11 cellular contexts compared by ENCODE assay signal in the genomic region with DNA sequence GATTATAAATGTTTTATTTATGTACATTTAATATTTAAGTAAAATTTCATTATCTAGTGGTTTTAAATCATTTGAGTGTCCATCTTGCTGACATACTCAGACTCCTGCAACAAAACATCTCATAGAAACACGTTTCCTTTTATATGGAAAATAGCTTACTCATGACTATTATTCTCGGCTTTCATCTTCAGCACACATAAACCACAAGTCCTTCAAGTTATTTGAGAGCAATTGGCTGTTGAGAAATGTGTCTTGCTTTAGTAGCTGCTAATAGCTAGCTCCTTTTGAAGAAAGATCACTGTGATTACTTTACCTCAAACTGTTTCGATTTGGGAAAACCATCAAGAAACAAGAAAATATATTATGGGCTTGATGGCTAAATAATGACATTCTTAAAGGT.
DNase-seq lines count a peak whose midpoint lies in the region; ATAC-seq, FAIRE-seq and TF ChIP-seq lines count a peak whose summit lies in the region.
"Had no signal": no experiment of that assay in that cellular context is flagged by ENCODE, and none has a peak within 500 bp of the region (broad histone marks: within the 10 kb centered on the region; RNA-seq: fewer than 3 reads in every experiment).

No MANE protein-coding gene starts in this region.

- CTCF ChIA-PET in PC-3 (lab: Charles Lee) = no interaction called here

- TF ChIP-seq CTCF in PC-3 (conservative IDR thresholded peaks at IDR 0.05; ENCODE audit: low read depth, low read length) (no peak), omental fat pad (IDR thresholded peaks at IDR 0.05) (no peak)

- DNase-seq in H4 (ENCODE audit: low spot score) (peak; percentile 90), PC-3 (peak; percentile 67), fibroblast of gingiva (ENCODE audit: low read depth) (peak; percentile 72), stromal cell of bone marrow (ENCODE audit: low read depth) (peak; percentile 18), GM19239 (ENCODE audit: insufficient read length, low spot score) (no peak), omental fat pad (ENCODE audit: low spot score) (no peak)
- DNase-seq: activated CD4-positive, alpha-beta T cell treated with anti-CD3 and anti-CD28 coated beads, Interleukin-2, amount 50 U/mL, for 4 hours; DMS53; H9; NCI-H2029 had no signal

- H3K9ac ChIP-seq in PC-3 (ENCODE audit: low read length) = no peak overlapping the region

- H3K4me2 ChIP-seq in PC-3 (ENCODE audit: low read length) = peak overlapping the region; percentile 33

- H3K9me2 ChIP-seq in PC-3 (replicated peaks; ENCODE audit: low read length) = no peaks in the 10 kb centered on the region

- H3K4me1 ChIP-seq in PC-3 (ENCODE audit: insufficient read depth, low read length) = peaks cover 38% of the 10 kb centered on the region

- BruUV-seq in PC-3 (replicated peaks; lab: Mats Ljungman, UMichigan) = no TSS peak

- no peaks in the 10 kb centered on the region for H3K9me3 ChIP-seq in PC-3 (ENCODE audit: low read length)

- no peak for FAIRE-seq in GM19239 (lab: Jason Lieb, UNC)

- H3K79me2 ChIP-seq in PC-3 (ENCODE audit: low read length) = no peaks in the 10 kb centered on the region

- intact Hi-C loops in PC-3 (cut with micrococcal nuclease) = loop anchor here (10.0 kb wide), 1 partner anchor 240 kb away; no protein-coding TSS in a partner anchor

- H3K4me3 ChIP-seq in PC-3 (ENCODE audit: low read length) = no peak overlapping the region

- no peaks in the 10 kb centered on the region for H3K27me3 ChIP-seq in PC-3 (ENCODE audit: low read length)

- POLR2A ChIA-PET in PC-3 (lab: Charles Lee; ENCODE audit: unreplicated experiment) = no interaction called here

- H2AFZ ChIP-seq in PC-3 (ENCODE audit: low read length) = no peak overlapping the region

- H3K27ac ChIP-seq in PC-3 (ENCODE audit: low read length) = no peak overlapping the region

- ATAC-seq in PC-3 = peak; percentile 34
- no peak for ATAC-seq in omental fat pad (ENCODE audit: low FRiP score)
- ATAC-seq in GM21825 (IDR thresholded peaks at IDR 0.05; ENCODE audit: unreplicated experiment) = no peak

- no peaks in the 10 kb centered on the region for H3F3A ChIP-seq in PC-3 (ENCODE audit: low read length, unreplicated experiment)

- H3K36me3 ChIP-seq in PC-3 (ENCODE audit: low read depth, low read length) = no peaks in the 10 kb centered on the region

- no peaks in the 10 kb centered on the region for H4K20me1 ChIP-seq in PC-3 (ENCODE audit: low read length)

Comparison
In these comparisons a context has a peak if more than half of its experiments do, and no peak if none do; other contexts are left out.
1. DNase-seq: peak in H4 (single experiment), PC-3 (single experiment), fibroblast of gingiva (single experiment) and stromal cell of bone marrow (single experiment); none in GM19239 (single experiment) and omental fat pad (single experiment).